In the genomic region with DNA sequence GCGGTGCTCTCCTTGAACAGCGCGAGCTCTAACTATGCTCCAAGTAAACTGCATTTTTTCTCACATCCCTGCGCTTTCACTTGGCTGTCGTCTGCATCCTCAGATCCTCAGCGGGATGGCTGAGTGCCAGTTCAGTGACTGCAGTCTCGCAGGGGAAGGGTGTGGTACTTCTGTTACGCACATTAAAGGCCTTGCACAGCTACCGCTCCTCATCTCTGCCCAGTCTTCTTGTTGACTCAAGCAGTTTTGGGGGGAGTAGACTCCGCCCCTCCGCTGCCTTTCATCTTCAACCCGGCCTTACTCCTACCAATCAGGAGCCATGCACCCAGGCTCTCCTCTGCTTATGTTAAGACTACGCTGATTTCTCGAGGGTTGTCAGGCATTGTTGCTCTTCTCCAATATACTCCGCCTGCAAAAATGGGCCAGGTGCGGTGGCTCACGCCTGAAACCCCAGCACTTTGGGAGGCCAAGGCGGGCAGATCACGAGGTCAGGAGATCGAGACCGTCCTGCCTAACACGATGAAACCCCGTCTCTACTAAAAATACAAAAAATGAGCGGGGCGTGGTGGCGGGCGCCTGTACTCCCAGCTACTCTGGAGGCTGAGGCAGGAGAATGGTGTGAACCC, we compare ENCODE assay signal across 8 cellular contexts. TPM values are rescaled to one million over a fixed set of nuclear protein-coding genes. Genes with fewer than 3 reads are reported as not detected.
DNase-seq lines count a peak whose midpoint lies in the region; ATAC-seq and TF ChIP-seq lines count a peak whose summit lies in the region.

No MANE protein-coding gene starts in this region.

- peaks cover 0 to 51% (median 17%) of the 10 kb centered on the region in 3 donors for H3K4me1 ChIP-seq in gastroesophageal sphincter
- peaks cover 5% of the 10 kb centered on the region for H3K4me1 ChIP-seq in rectal smooth muscle tissue (ENCODE audit: control insufficient read depth, insufficient read depth, low read length)

- H3K27ac ChIP-seq in gastroesophageal sphincter, result peak overlapping the region in 3 of 4 donors; percentile 94 to 96 (median 94)
- peak overlapping the region; percentile 89 for H3K27ac ChIP-seq in rectal smooth muscle tissue (ENCODE audit: low read depth, low read length)

- no peak for TF ChIP-seq POLR2A in gastroesophageal sphincter (IDR thresholded peaks at IDR 0.05)

- no peak overlapping the region for H3K9ac ChIP-seq in rectal smooth muscle tissue (ENCODE audit: low read length)

- DNase-seq in CMK (ENCODE audit: low read depth), result peak; percentile 75
- peak; percentile 60 for DNase-seq in NCI-H510A treated with DMSO at 0.1 percent for 48 hours (lab: John Stamatoyannopoulos, UW)
- DNase-seq in activated T-helper 1 cell treated with Interleukin-2 at 50 U/mL for 16 hours (ENCODE audit: low read depth), result peak; percentile 85
- DNase-seq in NCI-H345 treated with DMSO at 0.1 percent for 48 hours (lab: John Stamatoyannopoulos, UW; ENCODE audit: unreplicated experiment), result no peak
- DNase-seq in NCI-H1694 (lab: John Stamatoyannopoulos, UW), result no peak

- H3K4me3 ChIP-seq in gastroesophageal sphincter (no peak overlapping the region), rectal smooth muscle tissue (ENCODE audit: low read length) (no peak overlapping the region)

- H3K27me3 ChIP-seq in gastroesophageal sphincter, result no peaks in the 10 kb centered on the region
- H3K27me3 ChIP-seq in rectal smooth muscle tissue (ENCODE audit: control insufficient read depth, insufficient read depth, low read length), result no peaks in the 10 kb centered on the region

- H3K36me3 ChIP-seq in gastroesophageal sphincter (peaks cover 0 to 43% of the 10 kb centered on the region in 2 donors), rectal smooth muscle tissue (ENCODE audit: control insufficient read depth, insufficient read depth, low read length) (peaks cover 14% of the 10 kb centered on the region)

- ATAC-seq in gastroesophageal sphincter, result peak; percentile 48
- no peak for ATAC-seq in HG03460 (IDR thresholded peaks at IDR 0.05; ENCODE audit: unreplicated experiment)

- no peak for TF ChIP-seq CTCF in gastroesophageal sphincter (IDR thresholded peaks at IDR 0.05)

- no peaks in the 10 kb centered on the region for H3K9me3 ChIP-seq in gastroesophageal sphincter

- no peak for TF ChIP-seq EP300 in gastroesophageal sphincter (IDR thresholded peaks at IDR 0.05)

- 24 to 66% methylated on average over 4 to 17 of the region's 27 CpGs for WGBS in gastroesophageal sphincter (ENCODE audit: low coverage in 1 of 2), 2 donors

RNA-seq across cellular contexts. Expression of a gene that starts 10.0 kb away (rescaled TPM):
- total RNA-seq in gastroesophageal sphincter, result 100 to 1,000 TPM; 213 to 337 (median 307) TPM

RNA-seq across cellular contexts. Expression of a gene that starts 10.3 kb away (rescaled TPM):
- 10 to 100 TPM; 27.1 to 39.7 (median 28.8) TPM for total RNA-seq in gastroesophageal sphincter

RNA-seq across cellular contexts. Expression of a gene that starts 24.3 kb away (rescaled TPM):
- total RNA-seq in gastroesophageal sphincter, result 100 to 1,000 TPM in 1 of 4 donors, 10 to 100 TPM in 3; 36.6 to 112 (median 50.5) TPM

RNA-seq across cellular contexts. Expression of a gene that starts 49.3 kb away (rescaled TPM):
- 10 to 100 TPM; 11.8 to 35.3 (median 18.1) TPM for total RNA-seq in gastroesophageal sphincter

RNA-seq across cellular contexts. Expression of a gene that starts 51.0 kb away (rescaled TPM):
- total RNA-seq in gastroesophageal sphincter, result 1 to 10 TPM; 4.0 to 6.9 (median 5.2) TPM

Comparison
In these comparisons a context has a peak if more than half of its experiments do, and no peak if none do; other contexts are left out.
1. DNase-seq: peak in CMK (single experiment), NCI-H510A treated with DMSO at 0.1 percent for 48 hours (single experiment) and activated T-helper 1 cell treated with Interleukin-2 at 50 U/mL for 16 hours (single experiment); none in NCI-H345 treated with DMSO at 0.1 percent for 48 hours (single experiment) and NCI-H1694 (single experiment).